In the genomic region with DNA sequence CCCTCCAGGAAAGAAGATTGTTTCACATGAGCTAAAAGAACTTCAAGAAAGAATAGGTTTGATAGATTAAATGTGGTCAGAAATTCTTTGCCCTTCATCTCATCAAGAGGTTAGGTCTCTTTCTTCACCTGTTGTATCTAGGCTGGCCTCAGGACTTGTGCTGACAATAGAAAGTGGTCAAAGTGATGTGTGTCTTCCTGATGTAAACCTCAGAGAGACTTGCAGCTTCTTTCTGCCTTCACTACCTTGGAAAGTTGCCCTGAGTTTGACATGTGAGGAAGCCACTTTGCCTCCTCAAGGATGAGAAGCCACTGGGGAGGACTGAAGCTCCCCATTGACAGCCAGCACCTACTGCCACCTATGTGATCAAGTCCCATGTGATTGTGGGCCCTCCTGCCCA, we compare ENCODE assay signal across 29 cellular contexts.
"Had no signal": no experiment of that assay in that cellular context is flagged by ENCODE, and none has a peak within 500 bp of the region (broad histone marks: within the 10 kb centered on the region; RNA-seq: fewer than 3 reads in every experiment).

No MANE protein-coding gene starts in this region.

- H3K27ac ChIP-seq: heart left ventricle, lower lobe of right lung, pancreas, skin epidermis, stomach, testis, thyroid gland, transverse colon, upper lobe of right lung had no signal

- DNase-seq: heart left ventricle; islet precursor cell; kidney glomerular epithelial cell; left cardiac atrium; lower lobe of right lung; mammary epithelial cell; mesenchymal stem cell; naive thymus-derived CD4-positive, alpha-beta T cell; nucleus accumbens; pancreas; posterior cingulate gyrus; retina; right cardiac atrium; stimulated activated CD4-positive, alpha-beta T cell treated with anti-CD3 and anti-CD28 coated beads, Interleukin-12 subunit alpha, Interleukin-12 subunit beta, amount 100 ng/mL, for 4 hours; stimulated activated CD4-positive, alpha-beta T cell treated with anti-CD3 and anti-CD28 coated beads, Interleukin-15, amount 100 ng/mL, for 24 hours; stimulated activated CD4-positive, alpha-beta T cell treated with anti-CD3 and anti-CD28 coated beads, Interleukin-2, amount 100 ng/mL, for 24 hours; stimulated activated CD4-positive, alpha-beta T cell treated with anti-CD3 and anti-CD28 coated beads, Interleukin-4, amount 100 ng/mL, for 1 hour; stimulated activated naive B cell treated with anti-CD40 and anti-IgM and Interleukin-4, amounts not matched to agents 10 μg/mL and 1 μg/mL and 100 μg/mL, for 72 hours; stimulated activated naive CD8-positive, alpha-beta T cell treated with anti-CD3 and anti-CD28 coated beads, Interleukin-15, Interleukin-2, amounts not matched to agents 100 U/mL and 50 U/mL, for 24 hours; stomach; testis; thyroid gland; transverse colon; upper lobe of right lung had no signal

- H3K9me3 ChIP-seq: heart left ventricle, lower lobe of right lung, pancreas, prostate gland, stomach, testis, thyroid gland, transverse colon, upper lobe of right lung had no signal

- H3K4me3 ChIP-seq: heart left ventricle, lower lobe of right lung, pancreas, prostate gland, skin epidermis, stomach, testis, thyroid gland, transverse colon, upper lobe of right lung had no signal

- H3K4me3 Mint-ChIP-seq: naive thymus-derived CD4-positive, alpha-beta T cell; nephron; neural crest cell; stimulated activated naive B cell treated with anti-CD40 and anti-IgM and Interleukin-4, amounts not matched to agents 10 μg/mL and 1 μg/mL and 100 μg/mL, for 72 hours had no signal

- H3K36me3 ChIP-seq: lower lobe of right lung, pancreas, prostate gland, stomach, thyroid gland, transverse colon, upper lobe of right lung had no signal

- H3K27me3 ChIP-seq: heart left ventricle, pancreas, stomach, testis, thyroid gland, transverse colon, upper lobe of right lung had no signal

- H3K4me1 ChIP-seq: heart left ventricle, thyroid gland had no signal

- ATAC-seq: heart left ventricle; left cardiac atrium; lower lobe of right lung; naive thymus-derived CD4-positive, alpha-beta T cell; pancreas; right cardiac atrium; sciatic nerve; stimulated activated naive B cell treated with anti-CD40 and anti-IgM and Interleukin-4, amounts not matched to agents 10 μg/mL and 1 μg/mL and 100 μg/mL, for 72 hours; stimulated activated naive CD8-positive, alpha-beta T cell treated with anti-CD3 and anti-CD28 coated beads, Interleukin-15, Interleukin-2, amounts not matched to agents 100 U/mL and 50 U/mL, for 24 hours; upper lobe of right lung had no signal

- H3K27ac Mint-ChIP-seq: naive thymus-derived CD4-positive, alpha-beta T cell; nephron; stimulated activated naive B cell treated with anti-CD40 and anti-IgM and Interleukin-4, amounts not matched to agents 10 μg/mL and 1 μg/mL and 100 μg/mL, for 72 hours had no signal

- H3K9me3 Mint-ChIP-seq: nephron; neural crest cell; stimulated activated naive B cell treated with anti-CD40 and anti-IgM and Interleukin-4, amounts not matched to agents 10 μg/mL and 1 μg/mL and 100 μg/mL, for 72 hours had no signal

- H3K4me1 Mint-ChIP-seq: stimulated activated naive B cell treated with anti-CD40 and anti-IgM and Interleukin-4, amounts not matched to agents 10 μg/mL and 1 μg/mL and 100 μg/mL, for 72 hours had no signal

- H3K36me3 Mint-ChIP-seq: naive thymus-derived CD4-positive, alpha-beta T cell; stimulated activated naive B cell treated with anti-CD40 and anti-IgM and Interleukin-4, amounts not matched to agents 10 μg/mL and 1 μg/mL and 100 μg/mL, for 72 hours had no signal
